8 cellular contexts compared by ENCODE assay signal in genomic region chr11:118689852-118690552, GRCh38. TPM values are rescaled to one million over a fixed set of nuclear protein-coding genes. Genes with fewer than 3 reads are reported as not detected.
DNase-seq lines count a peak whose midpoint lies in the region; ATAC-seq, FAIRE-seq and TF ChIP-seq lines count a peak whose summit lies in the region.

No MANE protein-coding gene starts in this region.

- no peaks in the 10 kb centered on the region for H3K9me3 Mint-ChIP-seq in CD4-positive, alpha-beta T cell

- H3K4me3 ChIP-seq in endothelial cell of umbilical vein (replicated peaks in 1 of 3; ENCODE audit: insufficient read depth in 1 of 3, low read depth in 1 of 3, low read length in 3 of 3): peak overlapping the region in 2 of 3 experiments; percentile 22 to 34

- peak overlapping the region; percentile 98 for H2AFZ ChIP-seq in endothelial cell of umbilical vein (ENCODE audit: low read depth, low read length)

- H3K4me1 ChIP-seq in endothelial cell of umbilical vein (ENCODE audit: control insufficient read depth, extremely low read depth, insufficient read depth, low read length): no peaks in the 10 kb centered on the region

- H3K79me2 ChIP-seq in endothelial cell of umbilical vein (ENCODE audit: control insufficient read depth, insufficient read depth, low read length): no peaks in the 10 kb centered on the region

- H3K36me3 Mint-ChIP-seq in CD4-positive, alpha-beta T cell (ENCODE audit: low read depth): no peaks in the 10 kb centered on the region

- peak overlapping the region; percentile 77 for H3K4me3 Mint-ChIP-seq in CD4-positive, alpha-beta T cell

- dilution Hi-C loops in endothelial cell of umbilical vein (cut with MboI; ENCODE audit: extremely low pct_ligation_motif_present, low sequenced_read_pairs): no loop called here

- TF ChIP-seq POLR2A in endothelial cell of umbilical vein (IDR thresholded peaks at IDR 0.05; ENCODE audit: low read depth, low read length): peak; percentile 58

- no peak overlapping the region for H3K27ac ChIP-seq in CD4-positive, alpha-beta T cell (ENCODE audit: low read depth, low read length)
- peak overlapping the region; percentile 48 for H3K27ac ChIP-seq in endothelial cell of umbilical vein (ENCODE audit: insufficient read depth, low read depth, low read length)

- no TSS peak for BruUV-seq in endothelial cell of umbilical vein (replicated peaks; lab: Mats Ljungman, UMichigan)

- H3K4me2 ChIP-seq in endothelial cell of umbilical vein (ENCODE audit: insufficient read depth, low read length): peak overlapping the region; percentile 77

- POLR2A ChIA-PET in CD4-positive, alpha-beta T cell (lab: Charles Lee): interaction anchor here (0.6 to 1.9 kb wide), 13 partner anchors 10 to 240 kb away, joined by 3 to 25 read pairs (median 4); partner anchors contain the start of gene DDX6
- POLR2A ChIA-PET in endothelial cell of umbilical vein (lab: Charles Lee): interaction anchor here (0.6 kb wide), 2 partner anchors 69 to 100 kb away, joined by 3 read pairs; no protein-coding TSS in a partner anchor

- no peaks in the 10 kb centered on the region for H3K36me3 ChIP-seq in endothelial cell of umbilical vein (ENCODE audit: control insufficient read depth in 2 of 2, extremely low read depth in 1 of 2, insufficient read depth in 2 of 2, low read length in 2 of 2)

- no peaks in the 10 kb centered on the region for H3K27me3 Mint-ChIP-seq in CD4-positive, alpha-beta T cell

- H3K9me3 ChIP-seq in CD4-positive, alpha-beta T cell (ENCODE audit: control insufficient read depth, low read length): no peaks in the 10 kb centered on the region
- no peaks in the 10 kb centered on the region for H3K9me3 ChIP-seq in endothelial cell of umbilical vein (replicated peaks; ENCODE audit: control insufficient read depth, insufficient read depth, low read length)

- H4K20me1 ChIP-seq in endothelial cell of umbilical vein (replicated peaks; ENCODE audit: control insufficient read depth, extremely low read depth, insufficient read depth, low read length): no peaks in the 10 kb centered on the region

- H3K9me1 ChIP-seq in endothelial cell of umbilical vein (replicated peaks; ENCODE audit: control insufficient read depth, extremely low read depth, insufficient read depth, low read length): no peaks in the 10 kb centered on the region

- peak; percentile 94 for FAIRE-seq in endothelial cell of umbilical vein (lab: Jason Lieb, UNC)

- peak overlapping the region; percentile 69 for H3K27ac Mint-ChIP-seq in CD4-positive, alpha-beta T cell

- H3K27me3 ChIP-seq in CD4-positive, alpha-beta T cell (ENCODE audit: control insufficient read depth, insufficient read depth, low read length): no peaks in the 10 kb centered on the region
- peaks cover 0 to 3% of the 10 kb centered on the region in 2 experiments for H3K27me3 ChIP-seq in endothelial cell of umbilical vein (ENCODE audit: control insufficient read depth in 2 of 2, insufficient read depth in 2 of 2, low read length in 2 of 2)

- intact Hi-C loops in CD4-positive, alpha-beta T cell (cut with DNase I, micrococcal nuclease): loop anchor here (1.0 to 10.0 kb wide), 6 partner anchors 57 to 266 kb away; partner anchors contain the start of genes UPK2 (in 2 of the 2) and DDX6 (in 1 of the 2)
- intact Hi-C loops in endothelial cell of umbilical vein (cut with micrococcal nuclease): loop anchor here (1.0 to 5.0 kb wide), 6 partner anchors 31 to 266 kb away; partner anchors contain the start of gene UPK2

- peak; percentile 100 for TF ChIP-seq CTCF in CD4-positive, alpha-beta T cell (IDR thresholded peaks at IDR 0.05)
- peak; percentile 99 for TF ChIP-seq CTCF in GM20000 (IDR thresholded peaks at IDR 0.05; ENCODE audit: extremely low read depth, missing control alignments)
- peak; percentile 91 to 97 for TF ChIP-seq CTCF in endothelial cell of umbilical vein (IDR thresholded peaks at IDR 0.05; ENCODE audit: extremely low read depth in 1 of 2, insufficient read depth in 1 of 2, low read depth in 1 of 2, low read length in 2 of 2)

- peak; percentile 88 for ATAC-seq in CD4-positive, alpha-beta T cell (ENCODE audit: poor library complexity)

- H3K9ac ChIP-seq in endothelial cell of umbilical vein (replicated peaks; ENCODE audit: extremely low read depth, insufficient read depth, low read length): peak overlapping the region; percentile 51

- CTCF ChIA-PET in CD4-positive, alpha-beta T cell (lab: Charles Lee): interaction anchor here (0.6 to 2.6 kb wide), 50 partner anchors 9 to 308 kb away, joined by 3 to 21 read pairs (median 4); partner anchors contain the start of genes CENATAC, CXCR5, DDX6 and UPK2
- CTCF ChIA-PET in endothelial cell of umbilical vein (lab: Charles Lee): interaction anchor here (0.6 to 3.8 kb wide), 45 partner anchors 10 to 883 kb away, joined by 3 to 45 read pairs (median 4); partner anchors contain the start of genes BCL9L, DDX6, TREH and UPK2

- peaks cover 61% of the 10 kb centered on the region for H3K4me1 Mint-ChIP-seq in CD4-positive, alpha-beta T cell (ENCODE audit: low read depth)

- peak; percentile 72 to 87 (median 80) for DNase-seq in CD4-positive, alpha-beta T cell
- DNase-seq in GM20000 (ENCODE audit: low spot score) (peak; percentile 91), HT1080 (ENCODE audit: low read depth) (peak; percentile 93), NOMO-1 treated with dmso at 0.1 percent for 144 hours (lab: John Stamatoyannopoulos, UW; ENCODE audit: unreplicated experiment) (peak; percentile 73), endothelial cell of umbilical vein (ENCODE audit: low read depth, low spot score) (peak; percentile 90), midbrain (lab: John Stamatoyannopoulos, UW) (peak; percentile 95)
- DNase-seq in activated CD8-positive, alpha-beta memory T cell treated with anti-CD3 and anti-CD28 coated beads, Interleukin-2, amount 50 U/mL, for 48 hours: peak; percentile 90
- peak; percentile 61 for DNase-seq in stimulated activated CD8-positive, alpha-beta memory T cell treated with anti-CD3 and anti-CD28 coated beads, Interleukin-15, amount 100 ng/mL, for 24 hours (ENCODE audit: low read depth)

TF ChIP-seq in endothelial cell of umbilical vein, 7 proteins besides CTCF, POLR2A, EP300 and RAD21:
- TF ChIP-seq FOS (IDR thresholded peaks at IDR 0.05; ENCODE audit: borderline replicate concordance, insufficient read depth, low read length) (no peak), POLR2AphosphoS5 (IDR thresholded peaks at IDR 0.05; ENCODE audit: insufficient read depth, low read depth, low read length) (peak; percentile 52)

RNA-seq across cellular contexts. Expression of gene TREH, which starts 10.6 kb away (rescaled TPM):
- total RNA-seq in CD4-positive, alpha-beta T cell: not detected
- total RNA-seq in HT1080 (2014; rRNA removed; shearing (Covaris generic)): not detected in 2 replicates
- not detected in 2 replicates for polyA plus RNA-seq in HT1080 (2015; cell fraction: cytosol; rRNA removed)
- polyA plus RNA-seq in HT1080 (2015; cell fraction: nucleus; rRNA removed): not detected in 2 replicates
- total RNA-seq in endothelial cell of umbilical vein: not detected in 2 replicates
- polyA plus RNA-seq in endothelial cell of umbilical vein: not detected in 2 replicates
- not detected in 2 replicates for polyA plus RNA-seq in endothelial cell of umbilical vein (2011; cell fraction: cytosol; rRNA removed)
- not detected in 2 replicates for polyA plus RNA-seq in endothelial cell of umbilical vein (2011; cell fraction: nucleus; rRNA removed)
- polyA plus RNA-seq in endothelial cell of umbilical vein (2012): 0.35 and 0.56 TPM in 2 replicates
- not detected in 2 replicates for polyA minus RNA-seq in endothelial cell of umbilical vein
- not detected for polyA minus RNA-seq in endothelial cell of umbilical vein (2011; cell fraction: cytosol; rRNA and poly(A)+ RNA removed)
- polyA minus RNA-seq in endothelial cell of umbilical vein (2011; cell fraction: nucleus; rRNA and poly(A)+ RNA removed): not detected in 2 replicates
